18 cellular contexts compared by ENCODE assay signal in the genomic region with DNA sequence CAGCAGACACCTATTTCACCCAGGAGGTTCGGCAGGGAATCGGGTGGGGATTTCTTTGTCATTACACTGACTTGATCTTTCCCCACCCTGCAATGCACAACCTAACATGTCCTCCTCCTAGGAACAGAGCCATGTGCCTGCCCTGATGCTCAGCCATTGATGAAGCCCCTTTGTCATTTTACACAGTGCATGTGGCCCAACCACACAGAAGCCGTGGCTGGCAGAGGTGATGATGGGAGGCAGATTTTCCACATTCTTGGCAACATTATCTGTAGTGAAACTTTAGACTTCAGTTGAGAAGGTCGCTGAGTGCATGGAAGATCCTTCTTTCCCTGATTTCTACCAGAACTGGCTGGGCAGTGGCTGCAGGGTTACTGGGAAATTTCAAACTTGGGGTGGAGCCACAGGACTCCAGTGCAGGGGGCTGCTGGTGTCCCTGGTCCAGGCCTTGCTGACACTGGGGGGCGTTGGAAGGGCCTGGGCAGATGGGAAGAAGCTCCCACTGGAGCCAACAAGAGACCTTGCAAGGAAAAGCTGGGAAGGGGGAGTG.
"Had no signal": no experiment of that assay in that cellular context is flagged by ENCODE, and none has a peak within 500 bp of the region (broad histone marks: within the 10 kb centered on the region; RNA-seq: fewer than 3 reads in every experiment).

No MANE protein-coding gene starts in this region.

- H3K27ac ChIP-seq: epithelial cell of prostate, esophagus squamous epithelium, gastroesophageal sphincter, sigmoid colon, skin epidermis had no signal

- H3K36me3 Mint-ChIP-seq: immature natural killer cell; natural killer cell treated with Interleukin-12 subunit alpha and Interleukin-12 subunit beta and Interleukin-15 and Interleukin-18, amount 100 ng/mL, for 72 hours had no signal

- ATAC-seq: effector memory CD8-positive, alpha-beta T cell; gastroesophageal sphincter; left cardiac atrium; natural killer cell treated with Interleukin-12 subunit alpha and Interleukin-12 subunit beta and Interleukin-15 and Interleukin-18, amount 100 ng/mL, for 72 hours had no signal

- DNase-seq: cerebellar nuclear complex; effector memory CD8-positive, alpha-beta T cell; esophagus squamous epithelium; foreskin fibroblast; glutamatergic neuron; immature natural killer cell; kidney; left cardiac atrium; midbrain; posterior cingulate gyrus; sigmoid colon; stimulated activated CD4-positive, alpha-beta T cell treated with anti-CD3 and anti-CD28 coated beads, Interleukin-4, amount 100 ng/mL, for 4 hours; trophoblast cell had no signal

- H3K4me3 Mint-ChIP-seq: dendritic cell treated with granulocyte-macrophage colony-stimulating factor and Interleukin-4, amounts not matched to agents 40 ng/mL and 50 ng/mL, for 4 days; effector memory CD8-positive, alpha-beta T cell; natural killer cell treated with Interleukin-12 subunit alpha and Interleukin-12 subunit beta and Interleukin-15 and Interleukin-18, amount 100 ng/mL, for 72 hours had no signal

- H3K36me3 ChIP-seq: esophagus squamous epithelium, gastroesophageal sphincter, sigmoid colon had no signal

- H3K27me3 Mint-ChIP-seq: effector memory CD8-positive, alpha-beta T cell; natural killer cell treated with Interleukin-12 subunit alpha and Interleukin-12 subunit beta and Interleukin-15 and Interleukin-18, amount 100 ng/mL, for 72 hours had no signal

- H3K27ac Mint-ChIP-seq: dendritic cell treated with granulocyte-macrophage colony-stimulating factor and Interleukin-4, amounts not matched to agents 40 ng/mL and 50 ng/mL, for 4 days; effector memory CD8-positive, alpha-beta T cell; natural killer cell treated with Interleukin-12 subunit alpha and Interleukin-12 subunit beta and Interleukin-15 and Interleukin-18, amount 100 ng/mL, for 72 hours had no signal

- H3K9me3 ChIP-seq: esophagus squamous epithelium, gastroesophageal sphincter, sigmoid colon had no signal

- H3K9me3 Mint-ChIP-seq: dendritic cell treated with granulocyte-macrophage colony-stimulating factor and Interleukin-4, amounts not matched to agents 40 ng/mL and 50 ng/mL, for 4 days; effector memory CD8-positive, alpha-beta T cell; immature natural killer cell; natural killer cell treated with Interleukin-12 subunit alpha and Interleukin-12 subunit beta and Interleukin-15 and Interleukin-18, amount 100 ng/mL, for 72 hours had no signal

- H3K4me3 ChIP-seq: esophagus squamous epithelium, gastroesophageal sphincter, sigmoid colon, skin epidermis had no signal
